ENCODE assay signal across 8 cellular contexts in genomic region chr5:77937015-77937908, GRCh38.
DNase-seq lines count a peak whose midpoint lies in the region; ATAC-seq and TF ChIP-seq lines count a peak whose summit lies in the region.

No MANE protein-coding gene starts in this region.

- TF ChIP-seq CTCF in GM12865 (IDR thresholded peaks at IDR 0.05; ENCODE audit: insufficient read depth, low read depth, low read length, missing control alignments) = no peak

- peak overlapping the region; percentile 29; the same call in 1 of the 2 replicates for H3K4me3 ChIP-seq in GM12865 (ENCODE audit: low read depth, low read length)

- DNase-seq in GM12865 (ENCODE audit: low read depth) = peak; percentile 77
- DNase-seq in SIG-M5 treated with dmso at 0.1 percent for 504 hours (lab: John Stamatoyannopoulos, UW; ENCODE audit: unreplicated experiment) = peak; percentile 81
- no peak for DNase-seq in substantia nigra (lab: John Stamatoyannopoulos, UW)
- DNase-seq in activated CD4-positive, alpha-beta T cell treated with anti-CD3 and anti-CD28 coated beads, Interleukin-2, amount 50 U/mL, for 48 hours = no peak
- no peak for DNase-seq in stimulated activated CD4-positive, alpha-beta T cell treated with anti-CD3 and anti-CD28 coated beads, Interleukin-12 subunit alpha, Interleukin-12 subunit beta, amount 100 ng/mL, for 4 hours
- no peak for DNase-seq in activated T-cell treated with anti-CD3 and anti-CD28 coated beads, Interleukin-2, amount 50 U/mL, for 48 hours

- ATAC-seq in GM19463 (IDR thresholded peaks at IDR 0.05; ENCODE audit: unreplicated experiment) = peak; percentile 70
- peak; percentile 55 for ATAC-seq in HG03097 (IDR thresholded peaks at IDR 0.05; ENCODE audit: low FRiP score, unreplicated experiment)

- H3K27ac ChIP-seq in substantia nigra (ENCODE audit: low read depth, low read length, poor library complexity, severe bottlenecking) = no peak overlapping the region

Comparison
In these comparisons a context has a peak if more than half of its experiments do, and no peak if none do; other contexts are left out.
1. DNase-seq: peak in GM12865 (single experiment) and SIG-M5 treated with dmso at 0.1 percent for 504 hours (single experiment); none in substantia nigra (0 of 49), activated CD4-positive, alpha-beta T cell treated with anti-CD3 and anti-CD28 coated beads, Interleukin-2, amount 50 U/mL, for 48 hours (0 of 2), stimulated activated CD4-positive, alpha-beta T cell treated with anti-CD3 and anti-CD28 coated beads, Interleukin-12 subunit alpha, Interleukin-12 subunit beta, amount 100 ng/mL, for 4 hours (single experiment) and activated T-cell treated with anti-CD3 and anti-CD28 coated beads, Interleukin-2, amount 50 U/mL, for 48 hours (0 of 2).